ENCODE assay signal across 1 cellular context in genomic region chr13:78121459-78122348, GRCh38.
TF ChIP-seq lines count a peak whose summit lies in the region.

No MANE protein-coding gene starts in this region.

TF ChIP-seq in WTC11, 78 proteins besides CTCF, POLR2A, EP300 and RAD21 (continued from another document):
- TF ChIP-seq FOXP4 (CRISPR knock-in tag; IDR thresholded peaks at IDR 0.05), result no peak
- no peak for TF ChIP-seq CBFB (CRISPR knock-in tag; IDR thresholded peaks at IDR 0.05; ENCODE audit: low read depth)
